Comparison of ENCODE assay signal across 11 cellular contexts in the genomic region with DNA sequence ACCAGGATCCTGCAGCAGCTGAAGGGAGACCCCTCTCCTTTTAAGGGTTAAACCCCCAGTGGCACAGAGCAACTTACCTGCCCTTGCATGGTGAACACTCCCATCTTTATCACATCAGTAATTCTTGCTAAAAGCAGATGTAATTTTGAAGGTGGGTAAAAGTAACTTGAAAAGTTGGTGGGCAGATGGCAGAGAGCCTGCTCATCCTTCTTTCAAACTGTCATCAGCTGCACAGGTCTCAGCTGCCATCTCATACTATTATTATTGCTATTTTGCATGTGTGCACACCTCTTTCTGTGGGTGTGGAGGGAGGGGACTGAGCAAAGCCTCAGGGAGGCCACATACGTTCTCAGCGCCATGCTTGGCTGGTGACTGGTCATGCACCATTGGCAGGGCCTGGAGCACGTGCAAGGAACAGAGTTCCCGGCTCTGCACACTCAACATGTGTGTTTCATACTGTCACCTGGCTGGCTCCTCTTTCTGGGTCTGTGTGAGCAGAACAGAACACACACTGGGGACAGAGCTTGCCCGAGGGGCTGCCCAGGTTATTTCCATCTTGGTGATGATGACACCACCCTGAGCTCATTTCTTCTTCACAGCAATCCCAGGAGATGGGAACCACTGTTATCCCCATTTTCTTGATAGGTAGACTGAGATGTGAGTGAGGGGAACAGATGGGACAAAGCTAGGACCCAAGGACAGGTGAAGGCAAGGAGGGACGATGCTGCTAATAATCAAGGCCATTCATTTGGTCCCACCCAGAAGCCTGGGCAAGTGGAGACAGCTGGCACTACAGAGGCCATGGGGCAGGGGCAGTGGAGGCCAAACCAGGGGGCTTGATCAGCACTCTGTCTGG.
DNase-seq lines count a peak whose midpoint lies in the region; ATAC-seq and TF ChIP-seq lines count a peak whose summit lies in the region.
"Had no signal": no experiment of that assay in that cellular context is flagged by ENCODE, and none has a peak within 500 bp of the region (broad histone marks: within the 10 kb centered on the region; RNA-seq: fewer than 3 reads in every experiment).

No MANE protein-coding gene starts in this region.

- H3K27me3 Mint-ChIP-seq in central memory CD8-positive, alpha-beta T cell: no peaks in the 10 kb centered on the region

- intact Hi-C loops in left ventricle myocardium inferior (cut with micrococcal nuclease): no loop called here

- peak; percentile 62 for TF ChIP-seq POLR2A in GM15510 (IDR thresholded peaks at IDR 0.05; ENCODE audit: borderline replicate concordance, extremely low read depth, insufficient read length)

- H3K4me3 Mint-ChIP-seq in central memory CD8-positive, alpha-beta T cell: no peak overlapping the region

- H3K27me3 ChIP-seq in left ventricle myocardium inferior (ENCODE audit: low read depth): no peaks in the 10 kb centered on the region

- no peaks in the 10 kb centered on the region for H3K9me3 Mint-ChIP-seq in central memory CD8-positive, alpha-beta T cell

- H3K36me3 Mint-ChIP-seq in central memory CD8-positive, alpha-beta T cell (ENCODE audit: insufficient read depth): no peaks in the 10 kb centered on the region

- no peak overlapping the region for H3K4me3 ChIP-seq in coronary artery
- no peak overlapping the region for H3K4me3 ChIP-seq in left ventricle myocardium inferior

- H3K36me3 ChIP-seq in left ventricle myocardium inferior: no peaks in the 10 kb centered on the region

- peaks cover 14% of the 10 kb centered on the region for H3K4me1 ChIP-seq in left ventricle myocardium inferior

- H3K9me3 ChIP-seq in left ventricle myocardium inferior (replicated peaks): no peaks in the 10 kb centered on the region

- no peak for DNase-seq in central memory CD8-positive, alpha-beta T cell (ENCODE audit: low spot score in 2 of 2)
- no peak for DNase-seq in D341Med (ENCODE audit: low spot score)
- no peak for DNase-seq in coronary artery (ENCODE audit: low spot score)
- DNase-seq in left ventricle myocardium inferior: no peak
- no peak for DNase-seq in amygdala (lab: John Stamatoyannopoulos, UW)
- DNase-seq: DND-41; NCI-H1105; stimulated activated naive CD4-positive, alpha-beta T cell treated with Interleukin-2 at 50 U/mL for 16 hours had no signal

- H3K4me1 Mint-ChIP-seq in central memory CD8-positive, alpha-beta T cell: no peaks in the 10 kb centered on the region

- H3K27ac Mint-ChIP-seq in central memory CD8-positive, alpha-beta T cell (ENCODE audit: low read depth): no peak overlapping the region

- TF ChIP-seq CTCF in coronary artery (IDR thresholded peaks at IDR 0.05): no peak
- no peak for TF ChIP-seq CTCF in left ventricle myocardium inferior (IDR thresholded peaks at IDR 0.05; ENCODE audit: borderline replicate concordance)

- peak; percentile 70 for ATAC-seq in GM19455 (IDR thresholded peaks at IDR 0.05; ENCODE audit: unreplicated experiment)
- peak; percentile 80 for ATAC-seq in HG03095 (IDR thresholded peaks at IDR 0.05; ENCODE audit: unreplicated experiment)
- ATAC-seq in central memory CD8-positive, alpha-beta T cell (replicated peaks; ENCODE audit: extremely low read depth, poor library complexity, severe bottlenecking): peak; percentile 19

- no peak overlapping the region for H3K27ac ChIP-seq in coronary artery
- H3K27ac ChIP-seq in left ventricle myocardium inferior (replicated peaks): no peak overlapping the region

Comparison
In these comparisons a context has a peak if more than half of its experiments do, and no peak if none do; other contexts are left out.
1. ATAC-seq: peak in every context shown above with its lines; median percentile 80 in HG03095; 70 in GM19455; 19 in central memory CD8-positive, alpha-beta T cell.